In genomic region chr20:57559658-57560553, GRCh38 we compare ENCODE assay signal across 18 cellular contexts. TPM values are rescaled to one million over a fixed set of nuclear protein-coding genes. Genes with fewer than 3 reads are reported as not detected.
"Had no signal": no experiment of that assay in that cellular context is flagged by ENCODE, and none has a peak within 500 bp of the region (broad histone marks: within the 10 kb centered on the region; RNA-seq: fewer than 3 reads in every experiment).

No MANE protein-coding gene starts in this region.

- ATAC-seq: activated CD8-positive, alpha-beta T cell treated with anti-CD3 and anti-CD28 coated beads for 36 hours; activated naive CD8-positive, alpha-beta T cell treated with anti-CD3 and anti-CD28 coated beads, Interleukin-2, amount 50 U/mL, for 24 hours; gastrocnemius medialis; lower lobe of right lung; stimulated activated naive CD8-positive, alpha-beta T cell treated with anti-CD3 and anti-CD28 coated beads, Interleukin-15, Interleukin-2, amounts not matched to agents 100 U/mL and 50 U/mL, for 24 hours had no signal

- H3K27ac ChIP-seq: brain microvascular endothelial cell, gastrocnemius medialis, heart right ventricle, lower lobe of right lung had no signal

- H3K36me3 ChIP-seq: brain microvascular endothelial cell, gastrocnemius medialis, heart right ventricle, lower lobe of right lung had no signal

- DNase-seq: activated CD4-positive, alpha-beta T cell treated with anti-CD3 and anti-CD28 coated beads for 48 hours; activated CD4-positive, CD25-positive, alpha-beta regulatory T cell; activated CD8-positive, alpha-beta T cell treated with anti-CD3 and anti-CD28 coated beads for 36 hours; activated naive CD4-positive, alpha-beta T cell treated with anti-CD3 and anti-CD28 coated beads for 36 hours; activated naive CD8-positive, alpha-beta T cell treated with anti-CD3 and anti-CD28 coated beads, Interleukin-2, amount 50 U/mL, for 24 hours; activated T-cell treated with anti-CD3 and anti-CD28 coated beads, Interleukin-2, amount 50 U/mL, for 24 hours; aorta; central memory CD4-positive, alpha-beta T cell; gastrocnemius medialis; immature natural killer cell; lower lobe of right lung; retina; stimulated activated naive CD8-positive, alpha-beta T cell treated with anti-CD3 and anti-CD28 coated beads, Interleukin-15, Interleukin-2, amounts not matched to agents 100 U/mL and 50 U/mL, for 24 hours; trophoblast cell had no signal

- H3K4me3 ChIP-seq: gastrocnemius medialis, heart right ventricle, lower lobe of right lung had no signal

- H3K4me1 ChIP-seq: gastrocnemius medialis, lower lobe of right lung had no signal

- H3K9me3 ChIP-seq: gastrocnemius medialis, heart right ventricle, lower lobe of right lung had no signal

RNA-seq across cellular contexts. Expression of gene PCK1, which starts 1.0 kb away (rescaled TPM):
- total RNA-seq: activated CD8-positive, alpha-beta T cell treated with anti-CD3 and anti-CD28 coated beads for 36 hours; activated naive CD4-positive, alpha-beta T cell treated with anti-CD3 and anti-CD28 coated beads for 36 hours; activated T-helper 2 cell treated with anti-CD3 and anti-CD28 coated beads, Interferon-gamma antibody, Interleukin-2, Interleukin-4, amounts not matched to agents 10 μg/mL and 5 μg/mL and 100 μg/mL, durations not matched to agents 14 hours and 24 hours and 36 hours; lower lobe of right lung had no signal

RNA-seq across cellular contexts. Expression of gene CTCFL, which starts 35.0 kb away (rescaled TPM):
- total RNA-seq: activated CD8-positive, alpha-beta T cell treated with anti-CD3 and anti-CD28 coated beads for 36 hours; activated naive CD4-positive, alpha-beta T cell treated with anti-CD3 and anti-CD28 coated beads for 36 hours; activated T-helper 2 cell treated with anti-CD3 and anti-CD28 coated beads, Interferon-gamma antibody, Interleukin-2, Interleukin-4, amounts not matched to agents 10 μg/mL and 5 μg/mL and 100 μg/mL, durations not matched to agents 14 hours and 24 hours and 36 hours; aorta; esophagus mucosa; gastrocnemius medialis; heart right ventricle; lower lobe of right lung had no signal
